Comparison of ENCODE assay signal across 23 cellular contexts in the genomic region with DNA sequence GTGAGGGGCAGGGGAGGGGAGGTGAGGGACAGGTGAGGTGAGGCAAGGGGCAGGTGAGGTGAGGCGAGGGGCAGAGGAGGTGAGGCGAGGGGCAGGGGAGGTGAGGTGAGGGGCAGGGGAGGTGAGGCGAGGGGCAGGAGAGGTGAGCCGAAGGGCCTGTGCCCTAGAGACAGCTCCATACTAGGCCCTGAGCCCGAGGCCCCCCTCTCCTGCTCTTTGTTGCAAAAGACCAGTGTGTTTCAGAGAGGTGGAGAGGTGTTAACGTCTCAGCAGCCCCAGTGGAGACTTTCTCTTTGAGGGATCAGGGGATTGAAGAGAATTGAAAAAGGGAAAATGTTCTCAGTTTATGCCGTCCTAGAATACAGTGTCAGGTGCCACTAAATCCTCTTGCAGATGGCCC. TPM values are rescaled to one million over a fixed set of nuclear protein-coding genes. Genes with fewer than 3 reads are reported as not detected.
DNase-seq lines count a peak whose midpoint lies in the region; ATAC-seq and TF ChIP-seq lines count a peak whose summit lies in the region.
"Had no signal": no experiment of that assay in that cellular context is flagged by ENCODE, and none has a peak within 500 bp of the region (broad histone marks: within the 10 kb centered on the region; RNA-seq: fewer than 3 reads in every experiment).

No MANE protein-coding gene starts in this region.

- peak overlapping the region; percentile 52 for H3K27ac Mint-ChIP-seq in mesothelial cell of epicardium
- no peak overlapping the region for H3K27ac Mint-ChIP-seq in stimulated activated memory B cell treated with anti-CD40 and anti-IgM and Interleukin-4, amounts not matched to agents 10 μg/mL and 1 μg/mL and 100 μg/mL, for 72 hours
- H3K27ac Mint-ChIP-seq: CD4-positive, CD25-positive, alpha-beta regulatory T cell had no signal

- DNase-seq in IMR-90 = no peak
- no peak for DNase-seq in mesothelial cell of epicardium (ENCODE audit: low spot score in 2 of 2, unreplicated experiment in 2 of 2)
- DNase-seq in suprapubic skin (ENCODE audit: low spot score in 2 of 2) = no peak
- no peak for DNase-seq in GM23248
- DNase-seq: CD4-positive, CD25-positive, alpha-beta regulatory T cell; KBM-7; MG63; NCI-H1048; NCI-H1417; NCI-H1694; NCI-H2081; NCI-H2171; NCI-H226; NCI-H510A; NCI-H69; SHP77 had no signal

- H2BK15ac ChIP-seq in IMR-90 (ENCODE audit: low read depth, low read length) = no peak overlapping the region; the same call in 2 of the 3 replicates

- H3K14ac ChIP-seq in IMR-90 (replicated peaks; ENCODE audit: low read depth, low read length) = no peak overlapping the region

- peak overlapping the region; percentile 67 for H2AK5ac ChIP-seq in IMR-90 (ENCODE audit: low read depth, low read length)

- H3K18ac ChIP-seq in IMR-90 (ENCODE audit: low read depth, low read length) = no peak overlapping the region

- TF ChIP-seq CTCF in IMR-90 (conservative IDR thresholded peaks at IDR 0.05; ENCODE audit: low read depth, low read length) = no peak
- TF ChIP-seq CTCF in mesothelial cell of epicardium (IDR thresholded peaks at IDR 0.05; ENCODE audit: unreplicated experiment) = no peak
- TF ChIP-seq CTCF in suprapubic skin (IDR thresholded peaks at IDR 0.05) = no peak

- H3K79me1 ChIP-seq in IMR-90 (ENCODE audit: low read depth in 1 of 2, low read length in 2 of 2) = peaks cover 33 to 58% of the 10 kb centered on the region in 2 experiments

- H4K20me1 ChIP-seq in IMR-90 (ENCODE audit: insufficient read depth, low read length) (peaks cover 43% of the 10 kb centered on the region), GM23248 (ENCODE audit: insufficient read depth) (no peaks in the 10 kb centered on the region)
- H4K20me1 ChIP-seq: BLaER1 had no signal

- TF ChIP-seq POLR2A in IMR-90 (IDR thresholded peaks at IDR 0.05; ENCODE audit: low read depth, low read length) (no peak), suprapubic skin (IDR thresholded peaks at IDR 0.05) (no peak)

- H3K27ac ChIP-seq in ACC112 (ENCODE audit: low read depth, low read length) (peak overlapping the region; percentile 19; the same call in 1 of the 2 replicates), IMR-90 (ENCODE audit: insufficient read depth, low read length) (no peak overlapping the region), suprapubic skin (no peak overlapping the region), GM23248 (no peak overlapping the region)
- H3K27ac ChIP-seq: BLaER1, RWPE1 had no signal

- H3K4ac ChIP-seq in IMR-90 (ENCODE audit: low read depth, low read length) = peak overlapping the region; percentile 78; the same call in 1 of the 2 replicates

- H2BK5ac ChIP-seq in IMR-90 (ENCODE audit: low read depth, low read length, poor library complexity, severe bottlenecking) = no peak overlapping the region

- WGBS in IMR-90 (ENCODE audit: extremely low coverage in 2 of 2, insufficient read length in 1 of 2), 2 experiments = 100% methylated on average over 1 of the region's 7 CpGs; no CpG with 5 or more reads in 1 of the 2 experiments
- WGBS in suprapubic skin = 65% methylated on average over 7 of the region's 7 CpGs
- 77% methylated on average over 3 to 7 of the region's 7 CpGs for WGBS in GM23248 (ENCODE audit: low coverage in 1 of 2, low lambda C conversion rate in 2 of 2, missing lambda C conversion rate in 2 of 2), 2 experiments

- H3F3A ChIP-seq in GM23248 (ENCODE audit: insufficient read depth) = peaks cover 23% of the 10 kb centered on the region

- H3K4me1 ChIP-seq in ACC112 (ENCODE audit: control insufficient read depth, insufficient read depth, low read length, unreplicated experiment) (peaks cover 47% of the 10 kb centered on the region), IMR-90 (ENCODE audit: control insufficient read depth, insufficient read depth, low read length) (peaks cover 29% of the 10 kb centered on the region), suprapubic skin (peaks cover 23% of the 10 kb centered on the region), GM23248 (ENCODE audit: insufficient read depth) (peaks cover 27% of the 10 kb centered on the region)

- no peak for TF ChIP-seq EP300 in suprapubic skin (IDR thresholded peaks at IDR 0.05)

- no peak overlapping the region for H2BK120ac ChIP-seq in IMR-90 (ENCODE audit: low read depth, low read length)

- H4K5ac ChIP-seq in IMR-90 (ENCODE audit: low read depth, low read length) = no peak overlapping the region

- no peaks in the 10 kb centered on the region for H3K27me3 Mint-ChIP-seq in mesothelial cell of epicardium (ENCODE audit: low read depth)
- peaks cover 24% of the 10 kb centered on the region for H3K27me3 Mint-ChIP-seq in stimulated activated memory B cell treated with anti-CD40 and anti-IgM and Interleukin-4, amounts not matched to agents 10 μg/mL and 1 μg/mL and 100 μg/mL, for 72 hours

- no peaks in the 10 kb centered on the region for H3K36me3 Mint-ChIP-seq in mesothelial cell of epicardium
- H3K36me3 Mint-ChIP-seq in stimulated activated memory B cell treated with anti-CD40 and anti-IgM and Interleukin-4, amounts not matched to agents 10 μg/mL and 1 μg/mL and 100 μg/mL, for 72 hours = no peaks in the 10 kb centered on the region
- H3K36me3 Mint-ChIP-seq: CD4-positive, CD25-positive, alpha-beta regulatory T cell had no signal

- no peaks in the 10 kb centered on the region for H3K9me3 ChIP-seq in IMR-90 (ENCODE audit: control insufficient read depth, insufficient read depth, low read length)
- no peaks in the 10 kb centered on the region for H3K9me3 ChIP-seq in suprapubic skin
- no peaks in the 10 kb centered on the region for H3K9me3 ChIP-seq in GM23248 (ENCODE audit: low read depth)
- H3K9me3 ChIP-seq: BLaER1, MG63 had no signal

- H4K8ac ChIP-seq in IMR-90 (ENCODE audit: low read depth in 2 of 2, low read length in 2 of 2) = no peak overlapping the region

- no peak for TF ChIP-seq RAD21 in IMR-90 (IDR thresholded peaks at IDR 0.05; ENCODE audit: low read length)

- H3K23ac ChIP-seq in IMR-90 (ENCODE audit: low read depth, low read length) = no peak overlapping the region

- H3K4me1 Mint-ChIP-seq in mesothelial cell of epicardium = peaks cover 59% of the 10 kb centered on the region
- H3K4me1 Mint-ChIP-seq in stimulated activated memory B cell treated with anti-CD40 and anti-IgM and Interleukin-4, amounts not matched to agents 10 μg/mL and 1 μg/mL and 100 μg/mL, for 72 hours = peaks cover 8% of the 10 kb centered on the region
- H3K4me1 Mint-ChIP-seq: CD4-positive, CD25-positive, alpha-beta regulatory T cell had no signal

- no peak overlapping the region for H3K56ac ChIP-seq in IMR-90 (ENCODE audit: extremely low read depth, insufficient read depth, low read length)

- H3K4me3 Mint-ChIP-seq in mesothelial cell of epicardium = no peak overlapping the region
- no peak overlapping the region for H3K4me3 Mint-ChIP-seq in stimulated activated memory B cell treated with anti-CD40 and anti-IgM and Interleukin-4, amounts not matched to agents 10 μg/mL and 1 μg/mL and 100 μg/mL, for 72 hours
- H3K4me3 Mint-ChIP-seq: CD4-positive, CD25-positive, alpha-beta regulatory T cell had no signal

- H3K79me2 ChIP-seq in ACC112 (ENCODE audit: control insufficient read depth, insufficient read depth, low read length, unreplicated experiment) = peaks cover 19% of the 10 kb centered on the region
- H3K79me2 ChIP-seq in GM23248 (ENCODE audit: insufficient read depth) = no peaks in the 10 kb centered on the region

- POLR2A ChIA-PET in IMR-90 (lab: Charles Lee; ENCODE audit: unreplicated experiment) = no interaction called here

- H3K4me3 ChIP-seq in ACC112 (ENCODE audit: low read depth, low read length) = no peak overlapping the region
- H3K4me3 ChIP-seq in IMR-90 (ENCODE audit: insufficient read depth, low read depth, low read length) = no peak overlapping the region
- no peak overlapping the region for H3K4me3 ChIP-seq in suprapubic skin
- no peak overlapping the region for H3K4me3 ChIP-seq in GM23248
- H3K4me3 ChIP-seq: BLaER1, MG63 had no signal

- intact Hi-C loops in IMR-90 (cut with micrococcal nuclease) = no loop called here

- no peak overlapping the region for H4K91ac ChIP-seq in IMR-90 (ENCODE audit: insufficient read depth, low read depth, low read length)

- BruUV-seq in IMR-90 (replicated peaks; lab: Mats Ljungman, UMichigan) = no TSS peak

- H3K27me3 ChIP-seq in ACC112 (ENCODE audit: insufficient read depth, low read length) (no peaks in the 10 kb centered on the region), IMR-90 (ENCODE audit: control insufficient read depth, insufficient read depth, low read length) (no peaks in the 10 kb centered on the region), suprapubic skin (no peaks in the 10 kb centered on the region), GM23248 (replicated peaks; ENCODE audit: insufficient read depth) (no peaks in the 10 kb centered on the region)
- H3K27me3 ChIP-seq: BLaER1, MG63 had no signal

- H3K9ac ChIP-seq in IMR-90 (ENCODE audit: low read depth, low read length) (no peak overlapping the region), GM23248 (no peak overlapping the region)
- H3K9ac ChIP-seq: BLaER1 had no signal

- peak overlapping the region; percentile 33 for H2AK9ac ChIP-seq in IMR-90 (replicated peaks; ENCODE audit: low read depth, low read length, poor library complexity)

- dilution Hi-C loops in IMR-90 (cut with HindIII; ENCODE audit: low sequenced_read_pairs, unreplicated experiment) = no loop called here

- H3K9me1 ChIP-seq in IMR-90 (ENCODE audit: insufficient read depth, low read length) = peaks cover 36% of the 10 kb centered on the region

- in situ Hi-C loops in IMR-90 (cut with MboI; ENCODE audit: low sequenced_read_pairs) = no loop called here
- in situ Hi-C loops in GM23248 (cut with MboI) = no loop called here

- H3K9me2 ChIP-seq in GM23248 (ENCODE audit: insufficient read depth) = no peaks in the 10 kb centered on the region

- ATAC-seq in IMR-90 (ENCODE audit: low read depth) (no peak), HG02870 (IDR thresholded peaks at IDR 0.05; ENCODE audit: unreplicated experiment) (no peak)
- peak; percentile 24 for ATAC-seq in stimulated activated memory B cell treated with anti-CD40 and anti-IgM and Interleukin-4, amounts not matched to agents 10 μg/mL and 1 μg/mL and 100 μg/mL, for 72 hours
- ATAC-seq: HCT116, Panc1 had no signal

- H2BK20ac ChIP-seq in IMR-90 (ENCODE audit: low read depth, low read length) = no peak overlapping the region

- H3K4me2 ChIP-seq in IMR-90 (ENCODE audit: low read depth, low read length) (no peak overlapping the region), GM23248 (ENCODE audit: unreplicated experiment) (no peak overlapping the region)
- H3K4me2 ChIP-seq: BLaER1 had no signal

- H3K36me3 ChIP-seq in ACC112 (ENCODE audit: insufficient read depth, low read length) (no peaks in the 10 kb centered on the region), IMR-90 (ENCODE audit: control insufficient read depth, insufficient read depth, low read length) (no peaks in the 10 kb centered on the region), suprapubic skin (no peaks in the 10 kb centered on the region), GM23248 (ENCODE audit: low read depth) (no peaks in the 10 kb centered on the region)
- H3K36me3 ChIP-seq: BLaER1, MG63 had no signal

- H3K9me3 Mint-ChIP-seq in mesothelial cell of epicardium = no peaks in the 10 kb centered on the region
- no peaks in the 10 kb centered on the region for H3K9me3 Mint-ChIP-seq in stimulated activated memory B cell treated with anti-CD40 and anti-IgM and Interleukin-4, amounts not matched to agents 10 μg/mL and 1 μg/mL and 100 μg/mL, for 72 hours
- H3K9me3 Mint-ChIP-seq: CD4-positive, CD25-positive, alpha-beta regulatory T cell had no signal

- CTCF ChIA-PET in IMR-90 (lab: Yijun Ruan, JAX) = no interaction called here

- H2AFZ ChIP-seq in ACC112 (ENCODE audit: low read length, unreplicated experiment) (no peak overlapping the region), IMR-90 (replicated peaks; ENCODE audit: low read length, poor library complexity) (no peak overlapping the region), GM23248 (no peak overlapping the region)

RNA-seq across cellular contexts. Expression of gene EPHB2, which starts 44.2 kb away (rescaled TPM):
- total RNA-seq in IMR-90 (2012; rRNA removed) (54.7 and 58.8 TPM in 2 replicates), mesothelial cell of epicardium (125 to 133 TPM (median 130 TPM) in 3 replicates), suprapubic skin (1 to 10 TPM in 3 of 4 donors, under 1 TPM in 1; 0.32 to 4.0 (median 1.7) TPM)
- polyA plus RNA-seq in IMR-90 (2012; rRNA removed) (52.3 and 53.6 TPM in 2 replicates), GM23248 (2016; fragmentation: Nextera tagmentation; extraction: Ambion mirVana) (1.0 and 2.0 TPM in 2 replicates)
- 25.1 and 54.3 TPM in 2 replicates for polyA plus RNA-seq in IMR-90 (2012; cell fraction: cytosol; rRNA removed)
- 18.5 and 36.7 TPM in 2 replicates for polyA plus RNA-seq in IMR-90 (2012; cell fraction: nucleus; rRNA removed; ENCODE audit: low replicate concordance)
- total RNA-seq in GM23248 (2014; rRNA removed; shearing (Covaris generic)) = 5.1 and 9.0 TPM in 2 replicates
- total RNA-seq: CD4-positive, CD25-positive, alpha-beta regulatory T cell had no signal
- polyA plus RNA-seq: CD4-positive, CD25-positive, alpha-beta regulatory T cell had no signal
